11 cellular contexts compared by ENCODE assay signal in genomic region chr4:72031868-72032619, GRCh38. TPM values are rescaled to one million over a fixed set of nuclear protein-coding genes. Genes with fewer than 3 reads are reported as not detected.
DNase-seq lines count a peak whose midpoint lies in the region; ATAC-seq, FAIRE-seq and TF ChIP-seq lines count a peak whose summit lies in the region.
"Had no signal": no experiment of that assay in that cellular context is flagged by ENCODE, and none has a peak within 500 bp of the region (broad histone marks: within the 10 kb centered on the region; RNA-seq: fewer than 3 reads in every experiment).

Gene NPFFR2, plus strand, starts transcription at chr4:72032000. Its CDS starts 96,592 bp downstream, at chr4:72128592.

- TF ChIP-seq POLR2A in H1 (IDR thresholded peaks at IDR 0.05; ENCODE audit: control extremely low read depth in 1 of 2, low read depth in 2 of 2, low read length in 2 of 2) (no peak), thyroid gland (IDR thresholded peaks at IDR 0.05) (no peak)

- no peaks in the 10 kb centered on the region for H4K20me1 ChIP-seq in H1 (replicated peaks in 1 of 2; ENCODE audit: control insufficient read depth in 1 of 2, insufficient read depth in 2 of 2, low read length in 2 of 2)

- no peak within 1 kb of the TSS for H3K23ac ChIP-seq in H1 (ENCODE audit: insufficient read length)

- H3K4me2 ChIP-seq in H1 (ENCODE audit: insufficient read depth in 1 of 2, low read depth in 2 of 2, low read length in 2 of 2), result peak within 1 kb of the TSS in 1 of 2 experiments; percentile 93; a peak in 2 of 4 replicates

- ATAC-seq in activated CD8-positive, alpha-beta memory T cell treated with anti-CD3 and anti-CD28 coated beads, Interleukin-2, amount 10 ng/mL, durations not matched to agents 7 days and 5 days, result no peak
- no peak for ATAC-seq in HG02870 (IDR thresholded peaks at IDR 0.05; ENCODE audit: unreplicated experiment)

- no peak within 1 kb of the TSS for H4K91ac ChIP-seq in H1 (replicated peaks; ENCODE audit: insufficient read length, low read length)

- H2BK5ac ChIP-seq in H1 (ENCODE audit: low read depth, low read length), result peak within 1 kb of the TSS; percentile 56; the same call in 1 of the 2 replicates

- H3K79me1 ChIP-seq in H1 (ENCODE audit: low read depth, low read length), result no peaks in the 10 kb centered on the region

- H3K4me1 ChIP-seq in H1 (replicated peaks in 1 of 4; ENCODE audit: control insufficient read depth in 3 of 4, insufficient read depth in 4 of 4, low read length in 3 of 4) (0 out of 7 replicates have a peak, but pooled peaks cover 0 to 2% (median 0%) of the 10 kb centered on the region in 4 experiments), liver (ENCODE audit: control insufficient read depth in 4 of 4, insufficient read depth in 4 of 4, low read length in 3 of 4) (peaks cover 0 to 8% (median 3%) of the 10 kb centered on the region in 4 donors), thyroid gland (no peaks in the 10 kb centered on the region)

- WGBS in H1 (ENCODE audit: extremely low coverage in 1 of 2, insufficient coverage in 1 of 2, insufficient read length in 1 of 2, insufficient replicate concordance in 2 of 2, low coverage in 1 of 2, low lambda C conversion rate in 2 of 2, missing lambda C conversion rate in 1 of 2), 2 experiments, result 87% methylated on average over 36 of the region's 36 CpGs; no CpG with 5 or more reads in 1 of the 2 experiments
- WGBS in liver, result 13% methylated on average over 36 of the region's 36 CpGs
- 13 to 21% methylated on average over 17 to 28 of the region's 36 CpGs for WGBS in thyroid gland, 2 donors

- H3K18ac ChIP-seq in H1 (ENCODE audit: extremely low read depth, low read length), result peak within 1 kb of the TSS; percentile 85; the same call in 1 of the 2 replicates

- no peaks in the 10 kb centered on the region for H3K4me1 Mint-ChIP-seq in activated CD8-positive, alpha-beta memory T cell treated with anti-CD3 and anti-CD28 coated beads, Interleukin-2, amount 10 ng/mL, durations not matched to agents 7 days and 5 days

- H3K4me3 ChIP-seq in H1 (ENCODE audit: extremely low read depth in 1 of 4, insufficient read depth in 2 of 4, low read depth in 3 of 4, low read length in 4 of 4), result peak within 1 kb of the TSS in 2 of 4 experiments; percentile 18 to 34; a peak in 2 of 8 replicates
- H3K4me3 ChIP-seq in liver (ENCODE audit: low read depth in 1 of 3, low read length in 3 of 3), result peak within 1 kb of the TSS in 2 of 3 donors; percentile 21 to 27
- peak within 1 kb of the TSS in 1 of 3 donors; percentile 25 for H3K4me3 ChIP-seq in thyroid gland (replicated peaks in 1 of 3)

- H3K27ac ChIP-seq in H1 (ENCODE audit: low read depth, low read length) (no peak within 1 kb of the TSS), liver (ENCODE audit: low read depth in 1 of 2, low read length in 2 of 2) (no peak within 1 kb of the TSS), thyroid gland (no peak within 1 kb of the TSS)

- H3K56ac ChIP-seq in H1 (replicated peaks; ENCODE audit: insufficient read length, low read depth, low read length), result no peak within 1 kb of the TSS

- no peak for FAIRE-seq in H1 (lab: Jason Lieb, UNC)
- FAIRE-seq: islet of Langerhans had no signal

- H2BK12ac ChIP-seq in H1 (ENCODE audit: low read depth, low read length), result peak within 1 kb of the TSS; percentile 33; the same call in 1 of the 2 replicates

- intact Hi-C loops in thyroid gland (cut with DNase I), result no loop called here

- no peaks in the 10 kb centered on the region for H3K79me2 ChIP-seq in H1 (ENCODE audit: control insufficient read depth in 1 of 2, insufficient read depth in 2 of 2, low read length in 2 of 2)

- no peaks in the 10 kb centered on the region for H3K9me3 Mint-ChIP-seq in activated CD8-positive, alpha-beta memory T cell treated with anti-CD3 and anti-CD28 coated beads, Interleukin-2, amount 10 ng/mL, durations not matched to agents 7 days and 5 days (ENCODE audit: low read depth)

- peak within 1 kb of the TSS; percentile 54 for H2AFZ ChIP-seq in H1 (ENCODE audit: low read length)

- H3K27me3 Mint-ChIP-seq in activated CD8-positive, alpha-beta memory T cell treated with anti-CD3 and anti-CD28 coated beads, Interleukin-2, amount 10 ng/mL, durations not matched to agents 7 days and 5 days, result peaks cover 14% of the 10 kb centered on the region

- 0 out of 2 replicates have a peak within 1 kb of the TSS, but pooled peaks have one; percentile 4 for H4K8ac ChIP-seq in H1 (ENCODE audit: extremely low read depth, insufficient read depth, low read length)

- H2BK15ac ChIP-seq in H1 (ENCODE audit: low read length), result no peak within 1 kb of the TSS; the same call in 1 of the 2 replicates

- H3K9me3 ChIP-seq in H1 (ENCODE audit: insufficient read depth in 2 of 2, low read depth in 1 of 2, low read length in 1 of 2) (no peaks in the 10 kb centered on the region), liver (ENCODE audit: control insufficient read depth in 4 of 4, low read length in 3 of 4) (no peaks in the 10 kb centered on the region), thyroid gland (no peaks in the 10 kb centered on the region)

- H2BK120ac ChIP-seq in H1 (replicated peaks; ENCODE audit: low read depth, low read length), result no peak within 1 kb of the TSS

- H2BK20ac ChIP-seq in H1 (ENCODE audit: low read length), result no peak within 1 kb of the TSS

- TF ChIP-seq CTCF in H1 (IDR thresholded peaks at IDR 0.05; ENCODE audit: control extremely low read depth in 1 of 3, insufficient read depth in 1 of 3, low read depth in 1 of 3, low read length in 3 of 3), result no peak
- TF ChIP-seq CTCF in liver (IDR thresholded peaks at IDR 0.05; ENCODE audit: low read depth, low read length, missing input control), result no peak
- no peak for TF ChIP-seq CTCF in thyroid gland (IDR thresholded peaks at IDR 0.05)

- DNase-seq in DMS79 treated with DMSO at 0.1 percent for 48 hours (lab: John Stamatoyannopoulos, UW) (peak; percentile 7), DMS79 (lab: John Stamatoyannopoulos, UW) (no peak), H1 (ENCODE audit: low read depth in 1 of 2, low spot score in 2 of 2) (peak; percentile 29 to 46), thyroid gland (peak; percentile 72 to 74), NCI-H2196 (lab: John Stamatoyannopoulos, UW; ENCODE audit: unreplicated experiment) (no peak)
- no peak for DNase-seq in activated CD8-positive, alpha-beta memory T cell treated with anti-CD3 and anti-CD28 coated beads, Interleukin-2, amount 10 ng/mL, durations not matched to agents 7 days and 5 days
- DNase-seq: 8988T, SIG-M5 had no signal

- H3K36me3 Mint-ChIP-seq in activated CD8-positive, alpha-beta memory T cell treated with anti-CD3 and anti-CD28 coated beads, Interleukin-2, amount 10 ng/mL, durations not matched to agents 7 days and 5 days, result no peaks in the 10 kb centered on the region

- H4K5ac ChIP-seq in H1 (ENCODE audit: insufficient read length, low read depth, low read length), result no peak within 1 kb of the TSS

- H3K14ac ChIP-seq in H1 (ENCODE audit: insufficient read length), result no peak within 1 kb of the TSS

- peaks cover 6% of the 10 kb centered on the region; the same call in 1 of the 2 replicates for H3K23me2 ChIP-seq in H1 (ENCODE audit: low read depth, low read length)

- no peak within 1 kb of the TSS for H3K4me3 Mint-ChIP-seq in activated CD8-positive, alpha-beta memory T cell treated with anti-CD3 and anti-CD28 coated beads, Interleukin-2, amount 10 ng/mL, durations not matched to agents 7 days and 5 days

- H2AK5ac ChIP-seq in H1 (ENCODE audit: low read depth, low read length), result no peak within 1 kb of the TSS

- TF ChIP-seq RAD21 in H1 (IDR thresholded peaks at IDR 0.05 in 1 of 2, conservative IDR thresholded peaks at IDR 0.05 in 1 of 2; ENCODE audit: low read depth in 2 of 2, low read length in 2 of 2) (no peak), liver (IDR thresholded peaks at IDR 0.05) (peak in 1 of 2 donors; percentile 8)

- POLR2A ChIA-PET in H1 (lab: Charles Lee; ENCODE audit: partially characterized antibody), result no interaction called here

- TF ChIP-seq EP300 in H1 (IDR thresholded peaks at IDR 0.05; ENCODE audit: borderline replicate concordance in 1 of 2, low read depth in 2 of 2, low read length in 2 of 2), result no peak

- CTCF ChIA-PET in H1 (lab: Charles Lee; ENCODE audit: partially characterized antibody), result interaction anchor here (0.6 to 1.3 kb wide), 7 partner anchors 16 to 259 kb away, joined by 3 to 5 read pairs (median 3); no protein-coding TSS in a partner anchor
- CTCF ChIA-PET in activated CD8-positive, alpha-beta memory T cell treated with anti-CD3 and anti-CD28 coated beads, Interleukin-2, amount 10 ng/mL, durations not matched to agents 7 days and 5 days (lab: Charles Lee), result no interaction called here

- H3K27me3 ChIP-seq in H1 (replicated peaks in 1 of 4; ENCODE audit: control insufficient read depth in 3 of 4, extremely low read depth in 1 of 4, insufficient read depth in 3 of 4, low read length in 3 of 4), result no peaks in the 10 kb centered on the region; a peak in 1 of 7 replicates
- peaks cover 0 to 10% (median 0%) of the 10 kb centered on the region in 4 donors for H3K27me3 ChIP-seq in liver (ENCODE audit: control insufficient read depth in 4 of 4, insufficient read depth in 4 of 4, low read length in 3 of 4)
- peaks cover 3% of the 10 kb centered on the region for H3K27me3 ChIP-seq in thyroid gland

- H3K36me3 ChIP-seq in H1 (ENCODE audit: control insufficient read depth in 2 of 4, insufficient read depth in 4 of 4, low read length in 3 of 4) (no peaks in the 10 kb centered on the region), liver (ENCODE audit: control insufficient read depth in 4 of 4, insufficient read depth in 3 of 4, low read depth in 1 of 4, low read length in 3 of 4) (no peaks in the 10 kb centered on the region), thyroid gland (no peaks in the 10 kb centered on the region)

- no peak within 1 kb of the TSS for H3K9ac ChIP-seq in H1 (replicated peaks in 1 of 4; ENCODE audit: extremely low read depth in 1 of 4, low read depth in 3 of 4, low read length in 3 of 4)
- no peak within 1 kb of the TSS for H3K9ac ChIP-seq in liver (ENCODE audit: low read depth in 1 of 2, low read length in 2 of 2)

- no peak within 1 kb of the TSS for H3K27ac Mint-ChIP-seq in activated CD8-positive, alpha-beta memory T cell treated with anti-CD3 and anti-CD28 coated beads, Interleukin-2, amount 10 ng/mL, durations not matched to agents 7 days and 5 days

- H3K4ac ChIP-seq in H1 (replicated peaks; ENCODE audit: insufficient read length, low read depth, low read length), result no peak within 1 kb of the TSS

RNA-seq across cellular contexts. Expression of gene NPFFR2, which starts in this region (rescaled TPM):
- total RNA-seq in H1 (2021; fragmentation: NEBNext Ultra II Directional; extraction: Animal tissue kit (Norgen Biotek cat#: 25700)), result 0.26 TPM in 1 of 2 replicates, not detected in the other
- polyA plus RNA-seq in H1 (2011; rRNA removed), result 0.53 TPM in 1 of 2 replicates, not detected in the other
- 0.14 TPM for polyA plus RNA-seq in H1 (2011; cell fraction: cytosol; rRNA removed)
- polyA plus RNA-seq in H1 (2011; cell fraction: nucleus; rRNA removed), result 0.17 TPM
- 0.31 to 0.46 TPM (median 0.37 TPM) in 3 of 4 replicates, not detected in the other for polyA plus RNA-seq in H1 (2012, experiment 1 of 2)
- polyA plus RNA-seq in H1 (2012, experiment 2 of 2), result 0.20 TPM
- polyA plus RNA-seq in H1 (2013, experiment 1 of 2), result 12.2 TPM
- polyA plus RNA-seq in H1 (2013, experiment 2 of 2), result 14.3 TPM
- 0.46 and 0.91 TPM in 2 replicates for polyA minus RNA-seq in H1 (2011; rRNA and poly(A)+ RNA removed)
- polyA minus RNA-seq in H1 (2011; cell fraction: cytosol; rRNA and poly(A)+ RNA removed), result not detected
- not detected for polyA minus RNA-seq in H1 (2011; cell fraction: nucleus; rRNA and poly(A)+ RNA removed)
- under 1 TPM in 1 of 2 donors, not detected in 1; 0.05 TPM for total RNA-seq in liver
- polyA plus RNA-seq in liver, result not detected
- under 1 TPM in 1 of 4 donors, not detected in 3; 0.33 TPM for total RNA-seq in thyroid gland
- total RNA-seq in activated CD8-positive, alpha-beta memory T cell treated with anti-CD3 and anti-CD28 coated beads, Interleukin-2, amount 10 ng/mL, durations not matched to agents 7 days and 5 days, result not detected

Comparison
In these comparisons a context has a peak if more than half of its experiments do, and no peak if none do; other contexts are left out.
1. DNase-seq: peak in DMS79 treated with DMSO at 0.1 percent for 48 hours (single experiment) and H1 (2 of 2); none in DMS79 (single experiment), activated CD8-positive, alpha-beta memory T cell treated with anti-CD3 and anti-CD28 coated beads, Interleukin-2, amount 10 ng/mL, durations not matched to agents 7 days and 5 days (single experiment) and NCI-H2196 (single experiment).
2. Peak in DNase-seq in thyroid gland; RNA of the gene not detected or under 1 TPM.